8 cellular contexts compared by ENCODE assay signal in genomic region chr5:134524826-134525686, GRCh38. TPM values are rescaled to one million over a fixed set of nuclear protein-coding genes. Genes with fewer than 3 reads are reported as not detected.
A peak's percentile ranks its signal among the peaks of the same experiment; 100 is the strongest.
DNase-seq lines count a peak whose midpoint lies in the region; ATAC-seq, FAIRE-seq and TF ChIP-seq lines count a peak whose summit lies in the region.

Gene JADE2 (plus strand): TSS chr5:134525670. CDS start chr5:134535858, 10,188 bp downstream.

- H3K27ac ChIP-seq in GM23248 (peak within 1 kb of the TSS; percentile 82), breast epithelium (peak within 1 kb of the TSS; percentile 98 to 99), small intestine (ENCODE audit: low read depth in 1 of 2, low read length in 1 of 2) (peak within 1 kb of the TSS; percentile 95 to 98)

- peaks cover 24% of the 10 kb centered on the region for H3K79me2 ChIP-seq in GM23248 (ENCODE audit: insufficient read depth)

- no peaks in the 10 kb centered on the region for H3K9me2 ChIP-seq in GM23248 (ENCODE audit: insufficient read depth)

- H3K36me3 ChIP-seq in GM23248 (ENCODE audit: low read depth), result no peaks in the 10 kb centered on the region
- no peaks in the 10 kb centered on the region for H3K36me3 ChIP-seq in breast epithelium
- no peaks in the 10 kb centered on the region for H3K36me3 ChIP-seq in small intestine (ENCODE audit: control insufficient read depth in 2 of 2, insufficient read depth in 2 of 2, low read length in 2 of 2)

- no peak for FAIRE-seq in small intestine (lab: Jason Lieb, UNC)

- H4K20me1 ChIP-seq in GM23248 (ENCODE audit: insufficient read depth), result no peaks in the 10 kb centered on the region

- H3K36me3 Mint-ChIP-seq in WTC11, result no peaks in the 10 kb centered on the region

- intact Hi-C loops in breast epithelium (cut with DNase I; ENCODE audit: low total_unique reads), result loop anchor here (10.0 kb wide), 2 partner anchors 60 to 110 kb away; partner anchors contain the start of gene CDKN2AIPNL

- no peaks in the 10 kb centered on the region for H3K27me3 Mint-ChIP-seq in WTC11 (ENCODE audit: low read depth)

- ATAC-seq in WTC11, result peak; percentile 2

- H2AFZ ChIP-seq in GM23248, result peak within 1 kb of the TSS; percentile 75

- CTCF ChIA-PET in WTC11 (lab: Charles Lee), result interaction anchor here (0.6 to 6.6 kb wide), 6 partner anchors 43 to 289 kb away, joined by 3 to 54 read pairs (median 3); no protein-coding TSS in a partner anchor

- TF ChIP-seq CTCF in NB4 (IDR thresholded peaks at IDR 0.05; ENCODE audit: low read depth, low read length), result no peak
- TF ChIP-seq CTCF in WTC11 (IDR thresholded peaks at IDR 0.05), result no peak
- TF ChIP-seq CTCF in breast epithelium (IDR thresholded peaks at IDR 0.05), result no peak

- peak within 1 kb of the TSS; percentile 98 for H3K4me3 Mint-ChIP-seq in WTC11

- peaks cover 12% of the 10 kb centered on the region for H3K4me1 ChIP-seq in GM23248 (ENCODE audit: insufficient read depth)
- peaks cover 0 to 10% of the 10 kb centered on the region in 2 donors for H3K4me1 ChIP-seq in breast epithelium
- H3K4me1 ChIP-seq in small intestine (ENCODE audit: control insufficient read depth in 2 of 2, insufficient read depth in 1 of 2, low read depth in 1 of 2, low read length in 1 of 2), result peaks cover 2 to 23% of the 10 kb centered on the region in 2 donors

- H3K4me2 ChIP-seq in GM23248 (ENCODE audit: unreplicated experiment), result peak within 1 kb of the TSS; percentile 100

- H3K27me3 ChIP-seq in GM23248 (replicated peaks; ENCODE audit: insufficient read depth), result no peaks in the 10 kb centered on the region
- H3K27me3 ChIP-seq in breast epithelium, result no peaks in the 10 kb centered on the region
- no peaks in the 10 kb centered on the region for H3K27me3 ChIP-seq in small intestine (ENCODE audit: control insufficient read depth in 2 of 2, insufficient read depth in 2 of 2, low read length in 2 of 2)

- 1% methylated on average over 25 to 57 of the region's 57 CpGs for WGBS in GM23248 (ENCODE audit: low coverage in 1 of 2, low lambda C conversion rate in 2 of 2, missing lambda C conversion rate in 2 of 2), 2 experiments
- 0 to 1% (median 1%) methylated on average over 54 to 57 of the region's 57 CpGs for WGBS in small intestine, 3 donors

- H3K9ac ChIP-seq in GM23248, result peak within 1 kb of the TSS; percentile 96

- H3K4me3 ChIP-seq in GM23248 (peak within 1 kb of the TSS; percentile 95), NB4 (ENCODE audit: low read depth, low read length) (peak within 1 kb of the TSS; percentile 75), breast epithelium (peak within 1 kb of the TSS; percentile 79 to 95 (median 92)), small intestine (ENCODE audit: low read depth in 1 of 2, low read length in 2 of 2) (peak within 1 kb of the TSS; percentile 88 to 96)

- POLR2A ChIA-PET in WTC11 (lab: Charles Lee), result interaction anchor here (0.6 to 5.8 kb wide), 9 partner anchors 12 to 113 kb away, joined by 3 to 58 read pairs (median 3); partner anchors contain the start of gene CDKN2AIPNL

- peaks cover 45% of the 10 kb centered on the region for H3K4me1 Mint-ChIP-seq in WTC11

- no peaks in the 10 kb centered on the region for H3K9me3 Mint-ChIP-seq in WTC11

- H3K9me3 ChIP-seq in GM23248 (ENCODE audit: low read depth) (no peaks in the 10 kb centered on the region), breast epithelium (no peaks in the 10 kb centered on the region), small intestine (ENCODE audit: control insufficient read depth, low read depth) (no peaks in the 10 kb centered on the region)

- H3K27ac Mint-ChIP-seq in WTC11, result peak within 1 kb of the TSS; percentile 98

- TF ChIP-seq POLR2A in NB4 (IDR thresholded peaks at IDR 0.05; ENCODE audit: extremely low read depth, insufficient read length) (no peak), breast epithelium (IDR thresholded peaks at IDR 0.05) (peak; percentile 69)

- H3F3A ChIP-seq in GM23248 (ENCODE audit: insufficient read depth), result peaks cover 23% of the 10 kb centered on the region; the same call in 1 of the 2 replicates

- in situ Hi-C loops in GM23248 (cut with MboI), result no loop called here

- peak; percentile 26 for DNase-seq in DMS79 (lab: John Stamatoyannopoulos, UW)
- peak; percentile 91 for DNase-seq in GM23248
- DNase-seq in NB4 (ENCODE audit: low read depth), result peak; percentile 91
- DNase-seq in WTC11 (ENCODE audit: low spot score), result peak; percentile 46
- peak; percentile 76 to 84 for DNase-seq in breast epithelium (ENCODE audit: low spot score in 2 of 2)
- DNase-seq in iPS-NIHi11 (ENCODE audit: low spot score), result peak; percentile 55
- DNase-seq in small intestine, result peak; percentile 82
- no peak for DNase-seq in NCI-H1048 (lab: John Stamatoyannopoulos, UW)

TF ChIP-seq in WTC11, 78 proteins besides CTCF, POLR2A, EP300 and RAD21:
- TF ChIP-seq MYBL2 (CRISPR knock-in tag; IDR thresholded peaks at IDR 0.05) (no peak), ZBTB43 (CRISPR knock-in tag; IDR thresholded peaks at IDR 0.05) (peak; percentile 98), ZNF423 (CRISPR knock-in tag; IDR thresholded peaks at IDR 0.05) (peak; percentile 74)

RNA-seq across cellular contexts. Expression of gene JADE2, which starts in this region (rescaled TPM):
- total RNA-seq in GM23248 (2014; rRNA removed; shearing (Covaris generic)), result 18.0 and 20.9 TPM in 2 replicates
- 7.1 and 8.0 TPM in 2 replicates for polyA plus RNA-seq in GM23248 (2016; fragmentation: Nextera tagmentation; extraction: Ambion mirVana)
- total RNA-seq in WTC11 (2021), result 39.4 to 46.2 TPM (median 40.8 TPM) in 3 replicates
- total RNA-seq in breast epithelium, result 10 to 100 TPM; 39.0 to 66.0 (median 61.4) TPM
- 10 to 100 TPM in 1 of 3 donors, 1 to 10 TPM in 2; 8.1 to 24.2 (median 8.4) TPM for polyA plus RNA-seq in small intestine
